ENCODE assay signal across 9 cellular contexts in the genomic region with DNA sequence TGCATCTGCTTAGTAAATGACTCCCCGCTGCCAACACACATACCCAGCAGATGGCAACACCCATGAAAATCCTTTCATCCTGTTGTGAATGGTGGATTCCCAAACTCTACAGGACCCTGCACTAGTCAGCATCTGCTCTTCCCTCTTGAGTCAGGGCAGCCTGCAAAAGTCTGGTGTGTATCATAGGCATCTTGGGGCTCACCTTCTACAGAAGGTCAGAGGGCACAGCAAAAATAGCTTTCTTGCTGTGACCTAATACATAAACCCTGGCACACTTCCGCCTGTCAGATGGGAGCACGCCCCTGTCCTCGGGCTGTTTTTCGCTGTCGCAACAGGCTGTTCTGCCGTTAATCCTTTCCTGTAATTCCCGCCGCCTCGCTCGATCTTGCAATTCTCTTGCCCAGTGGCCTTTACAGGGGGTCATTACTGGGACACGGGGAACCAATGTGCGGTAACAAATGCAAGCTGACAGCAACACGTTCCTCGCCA. TPM values are rescaled to one million over a fixed set of nuclear protein-coding genes. Genes with fewer than 3 reads are reported as not detected.
DNase-seq lines count a peak whose midpoint lies in the region; ATAC-seq and TF ChIP-seq lines count a peak whose summit lies in the region.
"Had no signal": no experiment of that assay in that cellular context is flagged by ENCODE, and none has a peak within 500 bp of the region (broad histone marks: within the 10 kb centered on the region; RNA-seq: fewer than 3 reads in every experiment).

No MANE protein-coding gene starts in this region.

- no peaks in the 10 kb centered on the region for H3K27me3 Mint-ChIP-seq in CD8-positive, alpha-beta T cell (ENCODE audit: low read depth)

- DNase-seq in KBM-7 = peak; percentile 58
- peak; percentile 22 for DNase-seq in SK-N-MC (ENCODE audit: low read depth, low spot score)
- peak; percentile 73 for DNase-seq in left cardiac atrium
- no peak for DNase-seq in CD8-positive, alpha-beta T cell
- no peak for DNase-seq in NCI-H774 (lab: John Stamatoyannopoulos, UW)
- DNase-seq in NCI-H1092 treated with DMSO at 0.1 percent for 48 hours (lab: John Stamatoyannopoulos, UW) = no peak

- H3K27ac ChIP-seq in SK-N-MC (peak overlapping the region; percentile 99), skeletal muscle tissue (ENCODE audit: low read depth, low read length) (peak overlapping the region; percentile 60)
- H3K27ac ChIP-seq in CD8-positive, alpha-beta T cell (ENCODE audit: low read depth, low read length) = no peak overlapping the region

- peaks cover 9 to 17% (median 13%) of the 10 kb centered on the region in 3 donors for H3K4me1 ChIP-seq in skeletal muscle tissue (ENCODE audit: control insufficient read depth in 3 of 3, insufficient read depth in 3 of 3, low read length in 3 of 3)
- H3K4me1 ChIP-seq in CD8-positive, alpha-beta T cell (ENCODE audit: insufficient read depth, low read length) = peaks cover 35% of the 10 kb centered on the region

- H3K9me3 Mint-ChIP-seq in CD8-positive, alpha-beta T cell = no peaks in the 10 kb centered on the region

- no peak overlapping the region for H3K27ac Mint-ChIP-seq in CD8-positive, alpha-beta T cell

- POLR2A ChIA-PET in CD8-positive, alpha-beta T cell (lab: Charles Lee) = no interaction called here

- TF ChIP-seq CTCF in CD8-positive, alpha-beta T cell (IDR thresholded peaks at IDR 0.05) = no peak

- H3K36me3 Mint-ChIP-seq in CD8-positive, alpha-beta T cell = no peaks in the 10 kb centered on the region

- intact Hi-C loops in left cardiac atrium (cut with DNase I) = loop anchor here (2.0 to 10.0 kb wide), 3 partner anchors 67 to 360 kb away; partner anchors contain the start of gene AGFG1 (in 1 of the 2)
- intact Hi-C loops in CD8-positive, alpha-beta T cell (cut with DNase I, micrococcal nuclease) = loop anchor here in 1 of 2 experiments (10.0 kb wide), 1 partner anchor 67 kb away; the partner anchor contains the start of gene AGFG1

- CTCF ChIA-PET in CD8-positive, alpha-beta T cell (lab: Charles Lee) = no interaction called here

- no peaks in the 10 kb centered on the region for H3K36me3 ChIP-seq in SK-N-MC (ENCODE audit: insufficient read depth, low read length)
- H3K36me3 ChIP-seq in skeletal muscle tissue (ENCODE audit: control insufficient read depth in 3 of 3, insufficient read depth in 3 of 3, low read length in 3 of 3) = no peaks in the 10 kb centered on the region
- no peaks in the 10 kb centered on the region for H3K36me3 ChIP-seq in CD8-positive, alpha-beta T cell (ENCODE audit: insufficient read depth, low read length)

- in situ Hi-C loops in KBM-7 (cut with MboI; ENCODE audit: low pct_unique_long_range_greater_than_20kb, low sequenced_read_pairs) = loop anchor here (25.0 kb wide), 1 partner anchor 270 kb away; no protein-coding TSS in a partner anchor

- peaks cover 0 to 6% (median 0%) of the 10 kb centered on the region in 3 donors for H3K27me3 ChIP-seq in skeletal muscle tissue (ENCODE audit: control insufficient read depth in 3 of 3, insufficient read depth in 3 of 3, low read length in 3 of 3)
- no peaks in the 10 kb centered on the region for H3K27me3 ChIP-seq in CD8-positive, alpha-beta T cell (ENCODE audit: insufficient read depth, low read length)

- H3K9ac ChIP-seq in SK-N-MC (ENCODE audit: insufficient read length) (no peak overlapping the region), skeletal muscle tissue (ENCODE audit: low read depth in 1 of 3, low read length in 3 of 3) (no peak overlapping the region)

- peaks cover 43% of the 10 kb centered on the region for H3K4me1 Mint-ChIP-seq in CD8-positive, alpha-beta T cell (ENCODE audit: low read depth)

- ATAC-seq in left cardiac atrium (peak in 1 of 2 donors; percentile 58), HG02763 (IDR thresholded peaks at IDR 0.05; ENCODE audit: unreplicated experiment) (no peak)
- ATAC-seq in CD8-positive, alpha-beta T cell = no peak

- H3K9me3 ChIP-seq in SK-N-MC (ENCODE audit: low read depth, low read length) = no peaks in the 10 kb centered on the region
- H3K9me3 ChIP-seq in skeletal muscle tissue (ENCODE audit: control insufficient read depth in 3 of 3, low read length in 3 of 3) = no peaks in the 10 kb centered on the region
- no peaks in the 10 kb centered on the region for H3K9me3 ChIP-seq in CD8-positive, alpha-beta T cell (ENCODE audit: low read length)

- H3K4me3 ChIP-seq in SK-N-MC = peak overlapping the region; percentile 71
- H3K4me3 ChIP-seq in skeletal muscle tissue (ENCODE audit: low read length in 3 of 3) = no peak overlapping the region
- no peak overlapping the region for H3K4me3 ChIP-seq in CD8-positive, alpha-beta T cell (ENCODE audit: low read depth, low read length)

- H3K4me3 Mint-ChIP-seq in CD8-positive, alpha-beta T cell = no peak overlapping the region

RNA-seq across cellular contexts. Expression of gene SCYGR1, which starts 19.9 kb away (rescaled TPM):
- not detected for total RNA-seq in left cardiac atrium
- not detected for total RNA-seq in skeletal muscle tissue
- total RNA-seq in CD8-positive, alpha-beta T cell = not detected
- total RNA-seq: T-helper 1 cell treated with Interleukin-12 subunit alpha and Interleukin-12 subunit beta and Interleukin-4 antibody, amounts not matched to agents 30 ng/mL and 1 ng/mL, for 36 hours had no signal

RNA-seq across cellular contexts. Expression of gene TM4SF20, which starts 28.5 kb away (rescaled TPM):
- total RNA-seq in left cardiac atrium (not detected), skeletal muscle tissue (not detected)
- total RNA-seq in CD8-positive, alpha-beta T cell = not detected
- total RNA-seq: T-helper 1 cell treated with Interleukin-12 subunit alpha and Interleukin-12 subunit beta and Interleukin-4 antibody, amounts not matched to agents 30 ng/mL and 1 ng/mL, for 36 hours had no signal

Comparison
In these comparisons a context has a peak if more than half of its experiments do, and no peak if none do; other contexts are left out.
1. DNase-seq: peak in KBM-7 (single experiment), SK-N-MC (single experiment) and left cardiac atrium (single experiment); none in CD8-positive, alpha-beta T cell (0 of 7), NCI-H774 (single experiment) and NCI-H1092 treated with DMSO at 0.1 percent for 48 hours (single experiment).